In genomic region chr1:56838726-56839125, GRCh38 we compare ENCODE assay signal across 18 cellular contexts. TPM values are rescaled to one million over a fixed set of nuclear protein-coding genes. Genes with fewer than 3 reads are reported as not detected.
"Had no signal": no experiment of that assay in that cellular context is flagged by ENCODE, and none has a peak within 500 bp of the region (broad histone marks: within the 10 kb centered on the region; RNA-seq: fewer than 3 reads in every experiment).

No MANE protein-coding gene starts in this region.

- DNase-seq: activated CD4-positive, alpha-beta T cell treated with anti-CD3 and anti-CD28 coated beads for 36 hours; activated CD8-positive, alpha-beta memory T cell treated with anti-CD3 and anti-CD28 coated beads, Interleukin-2, amount 50 U/mL, for 48 hours; activated CD8-positive, alpha-beta T cell treated with anti-CD3 and anti-CD28 coated beads, Interleukin-2, amount 10 ng/mL, durations not matched to agents 7 days and 5 days; activated naive CD4-positive, alpha-beta T cell treated with anti-CD3 and anti-CD28 coated beads for 36 hours; endodermal cell; gastrocnemius medialis; heart right ventricle; left ventricle myocardium superior; mesendoderm; nephron progenitor cell; stimulated activated CD4-positive, alpha-beta T cell treated with anti-CD3 and anti-CD28 coated beads, Interleukin-15, amount 100 ng/mL, for 24 hours; stimulated activated CD4-positive, alpha-beta T cell treated with anti-CD3 and anti-CD28 coated beads, Interleukin-4, amount 100 ng/mL, for 24 hours; stimulated activated naive CD8-positive, alpha-beta T cell treated with anti-CD3 and anti-CD28 coated beads, Interleukin-15, amount 100 ng/mL, for 72 hours; T-cell; T1000 had no signal

- ATAC-seq: activated CD4-positive, alpha-beta T cell treated with anti-CD3 and anti-CD28 coated beads for 36 hours; activated CD8-positive, alpha-beta T cell treated with anti-CD3 and anti-CD28 coated beads, Interleukin-2, amount 10 ng/mL, durations not matched to agents 7 days and 5 days; gastrocnemius medialis; heart right ventricle; left ventricle myocardium superior; stimulated activated naive CD8-positive, alpha-beta T cell treated with anti-CD3 and anti-CD28 coated beads, Interleukin-15, amount 100 ng/mL, for 72 hours; T-cell had no signal

- H3K4me3 ChIP-seq: gastrocnemius medialis, heart right ventricle had no signal

RNA-seq across cellular contexts. Expression of gene C8A, which starts 15.9 kb away (rescaled TPM):
- total RNA-seq: activated CD4-positive, alpha-beta T cell treated with anti-CD3 and anti-CD28 coated beads for 36 hours; activated CD8-positive, alpha-beta T cell treated with anti-CD3 and anti-CD28 coated beads, Interleukin-2, amount 10 ng/mL, durations not matched to agents 7 days and 5 days; activated naive CD4-positive, alpha-beta T cell treated with anti-CD3 and anti-CD28 coated beads for 36 hours; activated T-helper 1 cell treated with anti-CD3 and anti-CD28 coated beads, Interleukin-12 subunit alpha, Interleukin-12 subunit beta, Interleukin-2, Interleukin-4 antibody, amounts not matched to agents 30 ng/mL and 10 ng/mL and 1 ng/mL, durations not matched to agents 14 hours and 24 hours and 36 hours; endodermal cell; left ventricle myocardium superior; osteoblast; skeletal muscle tissue had no signal

RNA-seq across cellular contexts. Expression of gene FYB2, which starts 19.5 kb away (rescaled TPM):
- total RNA-seq: activated CD4-positive, alpha-beta T cell treated with anti-CD3 and anti-CD28 coated beads for 36 hours; activated CD8-positive, alpha-beta T cell treated with anti-CD3 and anti-CD28 coated beads, Interleukin-2, amount 10 ng/mL, durations not matched to agents 7 days and 5 days; activated naive CD4-positive, alpha-beta T cell treated with anti-CD3 and anti-CD28 coated beads for 36 hours; activated T-helper 1 cell treated with anti-CD3 and anti-CD28 coated beads, Interleukin-12 subunit alpha, Interleukin-12 subunit beta, Interleukin-2, Interleukin-4 antibody, amounts not matched to agents 30 ng/mL and 10 ng/mL and 1 ng/mL, durations not matched to agents 14 hours and 24 hours and 36 hours; osteoblast; skeletal muscle tissue; T-cell had no signal
